8 cellular contexts compared by ENCODE assay signal in the genomic region with DNA sequence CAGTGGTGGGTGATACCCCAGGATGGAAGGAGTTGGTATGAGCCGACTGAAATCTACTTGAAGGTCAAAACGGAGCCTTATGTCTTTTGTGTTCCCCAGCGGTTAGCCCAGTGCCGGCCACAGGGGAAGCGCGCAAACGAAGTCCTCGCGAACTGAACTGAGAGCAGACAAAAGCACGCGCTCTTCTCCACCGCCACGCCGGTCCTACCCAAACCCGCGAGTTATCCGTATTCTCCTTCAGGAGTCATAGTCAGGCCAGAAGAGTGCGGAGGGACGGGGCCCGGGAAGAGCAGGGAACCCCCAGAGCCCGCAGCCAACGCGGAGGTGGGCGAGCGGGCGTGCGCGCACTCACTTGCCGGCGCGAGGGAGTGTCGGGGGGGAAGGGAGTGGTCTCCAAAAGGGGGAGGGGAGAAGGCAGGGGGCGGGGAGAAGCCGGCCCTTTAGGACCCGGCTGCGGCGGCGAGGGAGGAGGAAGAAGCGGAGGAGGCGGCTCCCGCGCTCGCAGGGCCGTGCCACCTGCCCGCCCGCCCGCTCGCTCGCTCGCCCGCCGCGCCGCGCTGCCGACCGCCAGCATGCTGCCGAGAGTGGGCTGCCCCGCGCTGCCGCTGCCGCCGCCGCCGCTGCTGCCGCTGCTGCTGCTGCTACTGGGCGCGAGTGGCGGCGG. TPM values are rescaled to one million over a fixed set of nuclear protein-coding genes. Genes with fewer than 3 reads are reported as not detected.
A peak's percentile ranks its signal among the peaks of the same experiment; 100 is the strongest.
DNase-seq lines count a peak whose midpoint lies in the region; ATAC-seq, FAIRE-seq and TF ChIP-seq lines count a peak whose summit lies in the region.

A gene with protein sequence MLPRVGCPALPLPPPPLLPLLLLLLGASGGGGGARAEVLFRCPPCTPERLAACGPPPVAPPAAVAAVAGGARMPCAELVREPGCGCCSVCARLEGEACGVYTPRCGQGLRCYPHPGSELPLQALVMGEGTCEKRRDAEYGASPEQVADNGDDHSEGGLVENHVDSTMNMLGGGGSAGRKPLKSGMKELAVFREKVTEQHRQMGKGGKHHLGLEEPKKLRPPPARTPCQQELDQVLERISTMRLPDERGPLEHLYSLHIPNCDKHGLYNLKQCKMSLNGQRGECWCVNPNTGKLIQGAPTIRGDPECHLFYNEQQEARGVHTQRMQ (plus strand): TSS at position 469 of the 664 bp plus-strand sequence. CDS start 104 bp downstream, at position 573.

- BruUV-seq in Panc1 (replicated peaks; lab: Mats Ljungman, UMichigan), result no TSS peak

- in situ Hi-C loops in Panc1 (cut with HindIII; ENCODE audit: low pct_unique_long_range_greater_than_20kb, low sequenced_read_pairs), result no loop called here

- peak within 1 kb of the TSS; percentile 49 to 52 for H3K4me3 ChIP-seq in Panc1 (ENCODE audit: low read depth in 2 of 2, low read length in 2 of 2)
- H3K4me3 ChIP-seq in breast epithelium, result peak within 1 kb of the TSS; percentile 40 to 75 (median 72)
- peak within 1 kb of the TSS; percentile 21 to 67 for H3K4me3 ChIP-seq in kidney (ENCODE audit: low read length in 2 of 2)

- peaks cover 13% of the 10 kb centered on the region for H3K4me1 ChIP-seq in Panc1 (ENCODE audit: control insufficient read depth, insufficient read depth, low read length)
- no peaks in the 10 kb centered on the region for H3K4me1 ChIP-seq in breast epithelium
- H3K4me1 ChIP-seq in kidney (ENCODE audit: control insufficient read depth in 1 of 2, insufficient read depth in 1 of 2, low read depth in 1 of 2, low read length in 2 of 2), result peaks cover 0 to 8% of the 10 kb centered on the region in 2 donors

- CTCF ChIA-PET in Panc1 (lab: Charles Lee), result no interaction called here

- H3K9me3 ChIP-seq in Panc1 (ENCODE audit: control insufficient read depth, insufficient read depth, low read depth, low read length) (no peaks in the 10 kb centered on the region), breast epithelium (no peaks in the 10 kb centered on the region), kidney (ENCODE audit: control insufficient read depth in 1 of 2, low read length in 2 of 2) (no peaks in the 10 kb centered on the region)

- intact Hi-C loops in Panc1 (cut with micrococcal nuclease; ENCODE audit: unreplicated experiment), result no loop called here
- intact Hi-C loops in breast epithelium (cut with DNase I; ENCODE audit: low total_unique reads), result loop anchor here (10.0 kb wide), 1 partner anchor 108 kb away; no protein-coding TSS in a partner anchor
- intact Hi-C loops in kidney (cut with DNase I), result no loop called here

- H3K36me3 ChIP-seq in Panc1 (ENCODE audit: control insufficient read depth, insufficient read depth, low read length) (no peaks in the 10 kb centered on the region; the same call in 1 of the 2 replicates), breast epithelium (no peaks in the 10 kb centered on the region), kidney (ENCODE audit: control insufficient read depth in 1 of 2, insufficient read depth in 2 of 2, low read length in 2 of 2) (no peaks in the 10 kb centered on the region)

- DNase-seq in AG20443 (ENCODE audit: low spot score) (peak; percentile 40), H4 (ENCODE audit: low spot score) (no peak), Panc1 (ENCODE audit: low read depth, low spot score) (no peak), breast epithelium (ENCODE audit: low spot score in 2 of 2) (peak in 1 of 2 donors; percentile 49), kidney (peak; percentile 84), NCI-H187 treated with DMSO at 0.1 percent for 48 hours (lab: John Stamatoyannopoulos, UW) (no peak)
- DNase-seq in stimulated activated CD4-positive, alpha-beta T cell treated with anti-CD3 and anti-CD28 coated beads, Interleukin-1b, Interleukin-23, amount 100 ng/mL, for 48 hours, result peak; percentile 31

- TF ChIP-seq CTCF in Panc1 (IDR thresholded peaks at IDR 0.05), result no peak
- TF ChIP-seq CTCF in breast epithelium (IDR thresholded peaks at IDR 0.05), result peak in 1 of 3 donors; percentile 18
- no peak for TF ChIP-seq CTCF in kidney (IDR thresholded peaks at IDR 0.05; ENCODE audit: borderline replicate concordance, extremely low read depth, insufficient read depth)

- POLR2A ChIA-PET in Panc1 (lab: Charles Lee), result no interaction called here

- no peak for TF ChIP-seq POLR2A in breast epithelium (IDR thresholded peaks at IDR 0.05)

- FAIRE-seq in kidney (lab: Jason Lieb, UNC), result no peak

- H3K27ac ChIP-seq in Panc1 (ENCODE audit: low read length) (peak within 1 kb of the TSS; percentile 15; the same call in 1 of the 2 replicates), breast epithelium (peak within 1 kb of the TSS; percentile 50 to 52), kidney (ENCODE audit: low read depth in 2 of 2, low read length in 2 of 2) (no peak within 1 kb of the TSS)

- peak; percentile 57 for ATAC-seq in Panc1
- no peak for ATAC-seq in GM21737 (IDR thresholded peaks at IDR 0.05; ENCODE audit: unreplicated experiment)

- H3K27me3 ChIP-seq in Panc1 (ENCODE audit: control insufficient read depth, insufficient read depth, low read length), result peaks cover 7% of the 10 kb centered on the region; the same call in 1 of the 2 replicates
- H3K27me3 ChIP-seq in breast epithelium, result peaks cover 0 to 3% of the 10 kb centered on the region in 2 donors

- peak within 1 kb of the TSS in 1 of 2 donors; percentile 59 for H3K9ac ChIP-seq in kidney (ENCODE audit: low read length in 2 of 2)

RNA-seq across cellular contexts. Expression of the gene that starts here (rescaled TPM):
- total RNA-seq in H4 (2014; rRNA removed; shearing (Covaris generic)), result 11.6 and 14.7 TPM in 2 replicates
- total RNA-seq in Panc1 (2021; ENCODE audit: unreplicated experiment) (54.8 TPM), breast epithelium (100 to 1,000 TPM in 2 of 3 donors, 10 to 100 TPM in 1; 16.0 to 131 (median 115) TPM), kidney (53.7 TPM)
- 110 TPM for polyA plus RNA-seq in Panc1 (2012; ENCODE audit: insufficient read length)
- 369 TPM for polyA plus RNA-seq in kidney (ENCODE audit: insufficient read depth, low read depth, low replicate concordance)

Comparison
In these comparisons a context has a peak if more than half of its experiments do, and no peak if none do; other contexts are left out.
1. DNase-seq: peak in AG20443 (single experiment), kidney (single experiment) and stimulated activated CD4-positive, alpha-beta T cell treated with anti-CD3 and anti-CD28 coated beads, Interleukin-1b, Interleukin-23, amount 100 ng/mL, for 48 hours (single experiment); none in H4 (single experiment), Panc1 (single experiment) and NCI-H187 treated with DMSO at 0.1 percent for 48 hours (single experiment).
2. H3K27ac ChIP-seq: peak in Panc1 (single experiment) and breast epithelium (2 of 2); none in kidney (0 of 2).
3. Peak in every context shown above with its lines, with median percentiles within 50 percentile points of each other: H3K4me3 ChIP-seq.